Comparison of ENCODE assay signal across 1 cellular context in the genomic region with DNA sequence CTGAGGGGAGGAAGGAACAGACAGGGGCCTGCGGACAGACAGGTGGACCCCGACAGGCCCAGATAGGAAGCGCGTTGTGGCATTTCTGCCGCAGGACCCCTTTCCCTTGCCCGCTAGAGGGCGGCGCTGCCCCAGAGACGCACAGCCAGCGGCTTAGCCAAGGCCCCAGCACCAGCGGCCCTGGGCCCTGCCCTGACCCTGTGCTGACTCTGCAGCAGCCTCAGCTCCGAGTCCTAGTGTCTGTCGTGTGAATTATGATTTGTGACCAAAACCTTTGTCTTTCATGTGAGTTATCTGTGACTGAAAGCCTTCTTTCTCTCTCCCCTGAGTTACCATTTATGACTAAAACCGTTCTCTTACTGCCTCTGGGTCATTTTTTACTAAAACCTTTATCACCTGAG.
TF ChIP-seq lines count a peak whose summit lies in the region.

No MANE protein-coding gene starts in this region.

TF ChIP-seq in HepG2, 621 proteins besides CTCF, POLR2A, EP300 and RAD21 (continued from another document and continues in another):
- no peak for TF ChIP-seq KIAA2018 (CRISPR knock-in tag; IDR thresholded peaks at IDR 0.05; ENCODE audit: borderline replicate concordance)
- TF ChIP-seq ZNF639 (CRISPR knock-in tag; conservative IDR thresholded peaks at IDR 0.05), result no peak
- TF ChIP-seq ZIK1 (CRISPR knock-in tag; IDR thresholded peaks at IDR 0.05; ENCODE audit: borderline replicate concordance, low read depth), result no peak
- no peak for TF ChIP-seq FOXK2 (IDR thresholded peaks at IDR 0.05)
- TF ChIP-seq, protein P1, sequence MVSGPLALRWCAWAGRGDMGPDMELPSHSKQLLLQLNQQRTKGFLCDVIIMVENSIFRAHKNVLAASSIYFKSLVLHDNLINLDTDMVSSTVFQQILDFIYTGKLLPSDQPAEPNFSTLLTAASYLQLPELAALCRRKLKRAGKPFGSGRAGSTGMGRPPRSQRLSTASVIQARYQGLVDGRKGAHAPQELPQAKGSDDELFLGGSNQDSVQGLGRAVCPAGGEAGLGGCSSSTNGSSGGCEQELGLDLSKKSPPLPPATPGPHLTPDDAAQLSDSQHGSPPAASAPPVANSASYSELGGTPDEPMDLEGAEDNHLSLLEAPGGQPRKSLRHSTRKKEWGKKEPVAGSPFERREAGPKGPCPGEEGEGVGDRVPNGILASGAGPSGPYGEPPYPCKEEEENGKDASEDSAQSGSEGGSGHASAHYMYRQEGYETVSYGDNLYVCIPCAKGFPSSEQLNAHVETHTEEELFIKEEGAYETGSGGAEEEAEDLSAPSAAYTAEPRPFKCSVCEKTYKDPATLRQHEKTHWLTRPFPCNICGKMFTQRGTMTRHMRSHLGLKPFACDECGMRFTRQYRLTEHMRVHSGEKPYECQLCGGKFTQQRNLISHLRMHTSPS (CRISPR knock-in tag; IDR thresholded peaks at IDR 0.05; ENCODE audit: low read depth), result no peak
- peak; percentile 67; the same call in 1 of the 2 replicates for TF ChIP-seq ZNF768 (CRISPR knock-in tag; IDR thresholded peaks at IDR 0.05)
- peak; percentile 25; the same call in 1 of the 2 replicates for TF ChIP-seq HMG20A (CRISPR knock-in tag; IDR thresholded peaks at IDR 0.05; ENCODE audit: borderline replicate concordance)
- no peak for TF ChIP-seq KLF13 (CRISPR knock-in tag; IDR thresholded peaks at IDR 0.05)
- TF ChIP-seq ZNF558 (CRISPR knock-in tag; IDR thresholded peaks at IDR 0.05; ENCODE audit: borderline replicate concordance), result no peak
- TF ChIP-seq AGO2 (optimal IDR thresholded peaks at IDR 0.05; ENCODE audit: low read depth, low read length), result no peak
- no peak for TF ChIP-seq SOX6 (IDR thresholded peaks at IDR 0.05)
- TF ChIP-seq SOX6 (CRISPR knock-in tag; IDR thresholded peaks at IDR 0.05), result 0 out of 2 replicates have a peak, but pooled peaks have one; percentile 30
- no peak for TF ChIP-seq ZNF343 (CRISPR knock-in tag; IDR thresholded peaks at IDR 0.05)
- 0 out of 2 replicates have a peak, but pooled peaks have one; percentile 26 for TF ChIP-seq ZNF143 (CRISPR knock-in tag; IDR thresholded peaks at IDR 0.05)
- no peak for TF ChIP-seq NR2F1 (CRISPR knock-in tag; IDR thresholded peaks at IDR 0.05)
- no peak for TF ChIP-seq ELF4 (CRISPR knock-in tag; IDR thresholded peaks at IDR 0.05; ENCODE audit: borderline replicate concordance)
- TF ChIP-seq PRPF4 (IDR thresholded peaks at IDR 0.05; ENCODE audit: low read depth, low read length, poor library complexity, severe bottlenecking), result no peak
- TF ChIP-seq ERF (CRISPR knock-in tag; IDR thresholded peaks at IDR 0.05), result peak; percentile 47; the same call in 1 of the 2 replicates
- TF ChIP-seq ZSCAN12 (CRISPR knock-in tag; IDR thresholded peaks at IDR 0.05), result no peak
- peak in 1 of 2 experiments; percentile 43; a peak in 1 of 4 replicates for TF ChIP-seq HMGXB4 (CRISPR knock-in tag; IDR thresholded peaks at IDR 0.05; ENCODE audit: borderline replicate concordance in 1 of 2, low read depth in 1 of 2)
- TF ChIP-seq ZNF850 (CRISPR knock-in tag; conservative IDR thresholded peaks at IDR 0.05), result no peak
- no peak for TF ChIP-seq NR2F6 (IDR thresholded peaks at IDR 0.05)
- TF ChIP-seq NR2F6 (CRISPR knock-in tag; IDR thresholded peaks at IDR 0.05), result peak; percentile 41; the same call in 1 of the 2 replicates
- peak; percentile 33; the same call in 1 of the 2 replicates for TF ChIP-seq THAP11 (CRISPR knock-in tag; IDR thresholded peaks at IDR 0.05)
- no peak for TF ChIP-seq ZNF629 (CRISPR knock-in tag; conservative IDR thresholded peaks at IDR 0.05)
- no peak for TF ChIP-seq ZNF766 (CRISPR knock-in tag; IDR thresholded peaks at IDR 0.05; ENCODE audit: borderline replicate concordance)
- TF ChIP-seq AGO1 (IDR thresholded peaks at IDR 0.05; ENCODE audit: low read depth, low read length, poor library complexity, severe bottlenecking), result no peak
- no peak for TF ChIP-seq ZBTB44 (CRISPR knock-in tag; IDR thresholded peaks at IDR 0.05)
- TF ChIP-seq ZNF713 (CRISPR knock-in tag; IDR thresholded peaks at IDR 0.05), result no peak
- TF ChIP-seq MAF1 (CRISPR knock-in tag; IDR thresholded peaks at IDR 0.05; ENCODE audit: borderline replicate concordance), result no peak
- no peak for TF ChIP-seq ESRRA (CRISPR knock-in tag; IDR thresholded peaks at IDR 0.05; ENCODE audit: low read depth)
- TF ChIP-seq, protein P2, sequence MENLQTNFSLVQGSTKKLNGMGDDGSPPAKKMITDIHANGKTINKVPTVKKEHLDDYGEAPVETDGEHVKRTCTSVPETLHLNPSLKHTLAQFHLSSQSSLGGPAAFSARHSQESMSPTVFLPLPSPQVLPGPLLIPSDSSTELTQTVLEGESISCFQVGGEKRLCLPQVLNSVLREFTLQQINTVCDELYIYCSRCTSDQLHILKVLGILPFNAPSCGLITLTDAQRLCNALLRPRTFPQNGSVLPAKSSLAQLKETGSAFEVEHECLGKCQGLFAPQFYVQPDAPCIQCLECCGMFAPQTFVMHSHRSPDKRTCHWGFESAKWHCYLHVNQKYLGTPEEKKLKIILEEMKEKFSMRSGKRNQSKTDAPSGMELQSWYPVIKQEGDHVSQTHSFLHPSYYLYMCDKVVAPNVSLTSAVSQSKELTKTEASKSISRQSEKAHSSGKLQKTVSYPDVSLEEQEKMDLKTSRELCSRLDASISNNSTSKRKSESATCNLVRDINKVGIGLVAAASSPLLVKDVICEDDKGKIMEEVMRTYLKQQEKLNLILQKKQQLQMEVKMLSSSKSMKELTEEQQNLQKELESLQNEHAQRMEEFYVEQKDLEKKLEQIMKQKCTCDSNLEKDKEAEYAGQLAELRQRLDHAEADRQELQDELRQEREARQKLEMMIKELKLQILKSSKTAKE (CRISPR knock-in tag; IDR thresholded peaks at IDR 0.05; ENCODE audit: borderline replicate concordance), result no peak
- peak; percentile 53; the same call in 1 of the 2 replicates for TF ChIP-seq THRA (CRISPR knock-in tag; IDR thresholded peaks at IDR 0.05; ENCODE audit: borderline replicate concordance)
- no peak for TF ChIP-seq SOX13 (IDR thresholded peaks at IDR 0.05)
- 0 out of 4 replicates have a peak, but pooled peaks of 1 of the 2 experiments have one; percentile 34 for TF ChIP-seq SOX13 (CRISPR knock-in tag; conservative IDR thresholded peaks at IDR 0.05 in 1 of 2, IDR thresholded peaks at IDR 0.05 in 1 of 2)
- TF ChIP-seq HNRNPK (IDR thresholded peaks at IDR 0.05; ENCODE audit: low read depth, low read length, poor library complexity, severe bottlenecking), result no peak
- no peak for TF ChIP-seq KLF11 (CRISPR knock-in tag; IDR thresholded peaks at IDR 0.05)
- TF ChIP-seq MNT (IDR thresholded peaks at IDR 0.05), result no peak
- no peak for TF ChIP-seq ONECUT2 (CRISPR knock-in tag; IDR thresholded peaks at IDR 0.05)
- no peak for TF ChIP-seq SMYD3 (CRISPR knock-in tag; IDR thresholded peaks at IDR 0.05)
- no peak for TF ChIP-seq ZSCAN25 (CRISPR knock-in tag; IDR thresholded peaks at IDR 0.05)
- TF ChIP-seq ZNF124 (CRISPR knock-in tag; IDR thresholded peaks at IDR 0.05), result no peak
